In the genomic region with DNA sequence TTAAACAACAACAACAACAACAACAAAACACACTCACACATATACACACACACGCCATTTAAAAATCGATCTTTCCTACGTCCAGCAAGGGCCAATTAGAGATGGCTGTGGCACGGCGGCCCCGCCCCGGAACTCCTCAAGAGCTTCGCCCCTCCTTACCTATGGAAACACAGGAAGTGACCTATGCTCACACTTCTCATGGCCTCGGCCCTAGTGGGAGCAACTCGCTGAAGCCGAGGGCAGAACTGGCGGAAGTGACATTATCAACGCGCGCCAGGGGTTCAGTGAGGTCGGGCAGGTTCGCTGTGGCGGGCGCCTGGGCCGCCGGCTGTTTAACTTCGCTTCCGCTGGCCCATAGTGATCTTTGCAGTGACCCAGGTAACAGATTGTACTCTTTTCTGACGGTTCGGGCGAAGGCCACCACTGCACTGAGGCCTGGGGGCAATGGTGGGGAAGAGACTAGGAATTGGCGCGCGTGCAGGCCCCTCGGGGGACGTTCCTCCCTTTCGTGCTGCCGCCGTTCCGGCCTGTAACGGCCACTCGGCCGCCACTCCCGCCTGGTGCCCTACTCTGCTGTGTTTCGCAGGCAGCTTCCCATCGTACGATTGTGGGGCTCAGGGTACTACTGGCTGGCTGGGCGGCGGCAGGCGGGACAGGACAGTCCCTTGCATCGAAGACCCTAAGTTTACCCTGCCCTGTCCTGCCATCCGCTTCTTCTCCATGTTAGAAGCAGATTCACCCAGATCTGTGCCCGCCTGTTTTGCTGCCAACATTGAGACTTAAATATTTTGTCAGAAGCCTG, we compare ENCODE assay signal across 1 cellular context.
TF ChIP-seq lines count a peak whose summit lies in the region.

A gene (plus strand): TSS at position 284 of the 802 bp plus-strand sequence. CDS start 2,661 bp downstream, outside the sequence.

TF ChIP-seq in HepG2, 621 proteins besides CTCF, POLR2A, EP300 and RAD21 (continued from another document and continues in another):
- TF ChIP-seq NR2C2 (CRISPR knock-in tag; IDR thresholded peaks at IDR 0.05; ENCODE audit: borderline replicate concordance) (peak; percentile 98), MIER2 (CRISPR knock-in tag; IDR thresholded peaks at IDR 0.05) (peak; percentile 79), TGIF2 (CRISPR knock-in tag; IDR thresholded peaks at IDR 0.05) (no peak), KAT8 (CRISPR knock-in tag; IDR thresholded peaks at IDR 0.05) (peak; percentile 100), PHF20 (CRISPR knock-in tag; IDR thresholded peaks at IDR 0.05) (peak; percentile 99), KLF13 (CRISPR knock-in tag; IDR thresholded peaks at IDR 0.05) (0 out of 2 replicates have a peak, but pooled peaks have one; percentile 79), GATAD1 (CRISPR knock-in tag; IDR thresholded peaks at IDR 0.05) (peak; percentile 100), ZNF605 (CRISPR knock-in tag; IDR thresholded peaks at IDR 0.05) (peak; percentile 96), ZNF879 (CRISPR knock-in tag; IDR thresholded peaks at IDR 0.05) (0 out of 2 replicates have a peak, but pooled peaks have one; percentile 91), ELF4 (CRISPR knock-in tag; IDR thresholded peaks at IDR 0.05; ENCODE audit: borderline replicate concordance) (peak; percentile 90), KDM3A (CRISPR knock-in tag; IDR thresholded peaks at IDR 0.05; ENCODE audit: low read depth) (peak; percentile 78; the same call in 1 of the 2 replicates), ATAD3A (CRISPR knock-in tag; IDR thresholded peaks at IDR 0.05) (no peak), ZNF234 (CRISPR knock-in tag; conservative IDR thresholded peaks at IDR 0.05) (no peak), KLF11 (CRISPR knock-in tag; IDR thresholded peaks at IDR 0.05) (peak; percentile 45), ZNF7 (CRISPR knock-in tag; IDR thresholded peaks at IDR 0.05) (no peak), ZNF720 (CRISPR knock-in tag; IDR thresholded peaks at IDR 0.05) (no peak), CREB1 (IDR thresholded peaks at IDR 0.05) (peak; percentile 98), CREB1 (CRISPR knock-in tag; IDR thresholded peaks at IDR 0.05) (peak; percentile 100), SP5 (CRISPR knock-in tag; IDR thresholded peaks at IDR 0.05; ENCODE audit: borderline replicate concordance, low read depth) (peak; percentile 48; the same call in 1 of the 2 replicates), ZNF616 (CRISPR knock-in tag; IDR thresholded peaks at IDR 0.05; ENCODE audit: low read depth) (0 out of 2 replicates have a peak, but pooled peaks have one; percentile 62), RXRB (CRISPR knock-in tag; IDR thresholded peaks at IDR 0.05; ENCODE audit: borderline replicate concordance) (peak; percentile 97), ZNF224 (CRISPR knock-in tag; IDR thresholded peaks at IDR 0.05) (peak; percentile 64; the same call in 1 of the 2 replicates), NR3C1 (CRISPR knock-in tag; IDR thresholded peaks at IDR 0.05) (no peak), ZBTB3 (CRISPR knock-in tag; IDR thresholded peaks at IDR 0.05; ENCODE audit: borderline replicate concordance, low read depth) (peak; percentile 96), SRSF9 (IDR thresholded peaks at IDR 0.05; ENCODE audit: borderline replicate concordance, insufficient read depth, low read depth, low read length, poor library complexity, severe bottlenecking) (no peak), ZNF256 (CRISPR knock-in tag; conservative IDR thresholded peaks at IDR 0.05) (no peak; the same call in 1 of the 2 replicates), ZFP37 (CRISPR knock-in tag; IDR thresholded peaks at IDR 0.05; ENCODE audit: borderline replicate concordance) (peak; percentile 62; the same call in 1 of the 2 replicates), STAT5B (CRISPR knock-in tag; IDR thresholded peaks at IDR 0.05) (no peak), BHLHE40 (IDR thresholded peaks at IDR 0.05; ENCODE audit: low read length) (peak; percentile 67), TOE1 (CRISPR knock-in tag; IDR thresholded peaks at IDR 0.05) (no peak), NFYC (CRISPR knock-in tag; IDR thresholded peaks at IDR 0.05) (peak; percentile 86), HMG20B (CRISPR knock-in tag; conservative IDR thresholded peaks at IDR 0.05) (no peak), ZNF558 (CRISPR knock-in tag; IDR thresholded peaks at IDR 0.05; ENCODE audit: borderline replicate concordance) (no peak), ZSCAN31 (CRISPR knock-in tag; IDR thresholded peaks at IDR 0.05; ENCODE audit: low read depth) (no peak), FOXP1 (IDR thresholded peaks at IDR 0.05) (peak; percentile 99), FOXP1 (CRISPR knock-in tag; IDR thresholded peaks at IDR 0.05) (peak; percentile 91), ELF3 (CRISPR knock-in tag; IDR thresholded peaks at IDR 0.05) (peak; percentile 74), ZNF230 (CRISPR knock-in tag; IDR thresholded peaks at IDR 0.05) (peak; percentile 93), REXO4 (CRISPR knock-in tag; IDR thresholded peaks at IDR 0.05; ENCODE audit: borderline replicate concordance) (no peak), HIVEP1 (CRISPR knock-in tag; IDR thresholded peaks at IDR 0.05) (0 out of 2 replicates have a peak, but pooled peaks have one; percentile 37), U2AF1 (optimal IDR thresholded peaks at IDR 0.05; ENCODE audit: low read depth, low read length) (peak; percentile 47), CHD2 (IDR thresholded peaks at IDR 0.05; ENCODE audit: low read depth, low read length) (peak; percentile 67; the same call in 1 of the 2 replicates), BRCA1 (CRISPR knock-in tag; IDR thresholded peaks at IDR 0.05) (peak; percentile 68; the same call in 1 of the 2 replicates), ETV6 (CRISPR knock-in tag; conservative IDR thresholded peaks at IDR 0.05) (no peak), JARID2 (CRISPR knock-in tag; IDR thresholded peaks at IDR 0.05; ENCODE audit: insufficient replicate concordance) (no peak), ZNF180 (CRISPR knock-in tag; IDR thresholded peaks at IDR 0.05; ENCODE audit: borderline replicate concordance, low read depth) (no peak), KLF6 (CRISPR knock-in tag; IDR thresholded peaks at IDR 0.05) (peak; percentile 90), ZNF790 (CRISPR knock-in tag; IDR thresholded peaks at IDR 0.05; ENCODE audit: borderline replicate concordance) (peak; percentile 53; the same call in 1 of the 2 replicates), ZMYM3 (CRISPR knock-in tag; IDR thresholded peaks at IDR 0.05) (no peak), DNMT1 (CRISPR knock-in tag; IDR thresholded peaks at IDR 0.05) (no peak), MAFF (IDR thresholded peaks at IDR 0.05; ENCODE audit: low read depth, low read length) (no peak), HDAC1 (CRISPR knock-in tag; IDR thresholded peaks at IDR 0.05) (peak; percentile 97), MED8 (CRISPR knock-in tag; IDR thresholded peaks at IDR 0.05; ENCODE audit: insufficient replicate concordance) (no peak), ZNF34 (CRISPR knock-in tag; IDR thresholded peaks at IDR 0.05; ENCODE audit: borderline replicate concordance) (no peak)
- TF ChIP-seq, protein P1, sequence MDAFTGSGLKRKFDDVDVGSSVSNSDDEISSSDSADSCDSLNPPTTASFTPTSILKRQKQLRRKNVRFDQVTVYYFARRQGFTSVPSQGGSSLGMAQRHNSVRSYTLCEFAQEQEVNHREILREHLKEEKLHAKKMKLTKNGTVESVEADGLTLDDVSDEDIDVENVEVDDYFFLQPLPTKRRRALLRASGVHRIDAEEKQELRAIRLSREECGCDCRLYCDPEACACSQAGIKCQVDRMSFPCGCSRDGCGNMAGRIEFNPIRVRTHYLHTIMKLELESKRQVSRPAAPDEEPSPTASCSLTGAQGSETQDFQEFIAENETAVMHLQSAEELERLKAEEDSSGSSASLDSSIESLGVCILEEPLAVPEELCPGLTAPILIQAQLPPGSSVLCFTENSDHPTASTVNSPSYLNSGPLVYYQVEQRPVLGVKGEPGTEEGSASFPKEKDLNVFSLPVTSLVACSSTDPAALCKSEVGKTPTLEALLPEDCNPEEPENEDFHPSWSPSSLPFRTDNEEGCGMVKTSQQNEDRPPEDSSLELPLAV (CRISPR knock-in tag; conservative IDR thresholded peaks at IDR 0.05; ENCODE audit: low read depth): no peak
- TF ChIP-seq, protein P2, sequence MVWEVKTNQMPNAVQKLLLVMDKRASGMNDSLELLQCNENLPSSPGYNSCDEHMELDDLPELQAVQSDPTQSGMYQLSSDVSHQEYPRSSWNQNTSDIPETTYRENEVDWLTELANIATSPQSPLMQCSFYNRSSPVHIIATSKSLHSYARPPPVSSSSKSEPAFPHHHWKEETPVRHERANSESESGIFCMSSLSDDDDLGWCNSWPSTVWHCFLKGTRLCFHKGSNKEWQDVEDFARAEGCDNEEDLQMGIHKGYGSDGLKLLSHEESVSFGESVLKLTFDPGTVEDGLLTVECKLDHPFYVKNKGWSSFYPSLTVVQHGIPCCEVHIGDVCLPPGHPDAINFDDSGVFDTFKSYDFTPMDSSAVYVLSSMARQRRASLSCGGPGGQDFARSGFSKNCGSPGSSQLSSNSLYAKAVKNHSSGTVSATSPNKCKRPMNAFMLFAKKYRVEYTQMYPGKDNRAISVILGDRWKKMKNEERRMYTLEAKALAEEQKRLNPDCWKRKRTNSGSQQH (CRISPR knock-in tag; IDR thresholded peaks at IDR 0.05; ENCODE audit: low read depth): peak; percentile 93
- TF ChIP-seq, protein P3, sequence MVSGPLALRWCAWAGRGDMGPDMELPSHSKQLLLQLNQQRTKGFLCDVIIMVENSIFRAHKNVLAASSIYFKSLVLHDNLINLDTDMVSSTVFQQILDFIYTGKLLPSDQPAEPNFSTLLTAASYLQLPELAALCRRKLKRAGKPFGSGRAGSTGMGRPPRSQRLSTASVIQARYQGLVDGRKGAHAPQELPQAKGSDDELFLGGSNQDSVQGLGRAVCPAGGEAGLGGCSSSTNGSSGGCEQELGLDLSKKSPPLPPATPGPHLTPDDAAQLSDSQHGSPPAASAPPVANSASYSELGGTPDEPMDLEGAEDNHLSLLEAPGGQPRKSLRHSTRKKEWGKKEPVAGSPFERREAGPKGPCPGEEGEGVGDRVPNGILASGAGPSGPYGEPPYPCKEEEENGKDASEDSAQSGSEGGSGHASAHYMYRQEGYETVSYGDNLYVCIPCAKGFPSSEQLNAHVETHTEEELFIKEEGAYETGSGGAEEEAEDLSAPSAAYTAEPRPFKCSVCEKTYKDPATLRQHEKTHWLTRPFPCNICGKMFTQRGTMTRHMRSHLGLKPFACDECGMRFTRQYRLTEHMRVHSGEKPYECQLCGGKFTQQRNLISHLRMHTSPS (CRISPR knock-in tag; IDR thresholded peaks at IDR 0.05; ENCODE audit: low read depth): no peak
- TF ChIP-seq, protein P4, sequence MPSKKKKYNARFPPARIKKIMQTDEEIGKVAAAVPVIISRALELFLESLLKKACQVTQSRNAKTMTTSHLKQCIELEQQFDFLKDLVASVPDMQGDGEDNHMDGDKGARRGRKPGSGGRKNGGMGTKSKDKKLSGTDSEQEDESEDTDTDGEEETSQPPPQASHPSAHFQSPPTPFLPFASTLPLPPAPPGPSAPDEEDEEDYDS (CRISPR knock-in tag; IDR thresholded peaks at IDR 0.05): peak; percentile 77
- TF ChIP-seq, protein P5, sequence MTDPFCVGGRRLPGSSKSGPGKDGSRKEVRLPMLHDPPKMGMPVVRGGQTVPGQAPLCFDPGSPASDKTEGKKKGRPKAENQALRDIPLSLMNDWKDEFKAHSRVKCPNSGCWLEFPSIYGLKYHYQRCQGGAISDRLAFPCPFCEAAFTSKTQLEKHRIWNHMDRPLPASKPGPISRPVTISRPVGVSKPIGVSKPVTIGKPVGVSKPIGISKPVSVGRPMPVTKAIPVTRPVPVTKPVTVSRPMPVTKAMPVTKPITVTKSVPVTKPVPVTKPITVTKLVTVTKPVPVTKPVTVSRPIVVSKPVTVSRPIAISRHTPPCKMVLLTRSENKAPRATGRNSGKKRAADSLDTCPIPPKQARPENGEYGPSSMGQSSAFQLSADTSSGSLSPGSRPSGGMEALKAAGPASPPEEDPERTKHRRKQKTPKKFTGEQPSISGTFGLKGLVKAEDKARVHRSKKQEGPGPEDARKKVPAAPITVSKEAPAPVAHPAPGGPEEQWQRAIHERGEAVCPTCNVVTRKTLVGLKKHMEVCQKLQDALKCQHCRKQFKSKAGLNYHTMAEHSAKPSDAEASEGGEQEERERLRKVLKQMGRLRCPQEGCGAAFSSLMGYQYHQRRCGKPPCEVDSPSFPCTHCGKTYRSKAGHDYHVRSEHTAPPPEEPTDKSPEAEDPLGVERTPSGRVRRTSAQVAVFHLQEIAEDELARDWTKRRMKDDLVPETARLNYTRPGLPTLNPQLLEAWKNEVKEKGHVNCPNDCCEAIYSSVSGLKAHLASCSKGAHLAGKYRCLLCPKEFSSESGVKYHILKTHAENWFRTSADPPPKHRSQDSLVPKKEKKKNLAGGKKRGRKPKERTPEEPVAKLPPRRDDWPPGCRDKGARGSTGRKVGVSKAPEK (CRISPR knock-in tag; IDR thresholded peaks at IDR 0.05; ENCODE audit: borderline replicate concordance): no peak
- TF ChIP-seq, protein P6, sequence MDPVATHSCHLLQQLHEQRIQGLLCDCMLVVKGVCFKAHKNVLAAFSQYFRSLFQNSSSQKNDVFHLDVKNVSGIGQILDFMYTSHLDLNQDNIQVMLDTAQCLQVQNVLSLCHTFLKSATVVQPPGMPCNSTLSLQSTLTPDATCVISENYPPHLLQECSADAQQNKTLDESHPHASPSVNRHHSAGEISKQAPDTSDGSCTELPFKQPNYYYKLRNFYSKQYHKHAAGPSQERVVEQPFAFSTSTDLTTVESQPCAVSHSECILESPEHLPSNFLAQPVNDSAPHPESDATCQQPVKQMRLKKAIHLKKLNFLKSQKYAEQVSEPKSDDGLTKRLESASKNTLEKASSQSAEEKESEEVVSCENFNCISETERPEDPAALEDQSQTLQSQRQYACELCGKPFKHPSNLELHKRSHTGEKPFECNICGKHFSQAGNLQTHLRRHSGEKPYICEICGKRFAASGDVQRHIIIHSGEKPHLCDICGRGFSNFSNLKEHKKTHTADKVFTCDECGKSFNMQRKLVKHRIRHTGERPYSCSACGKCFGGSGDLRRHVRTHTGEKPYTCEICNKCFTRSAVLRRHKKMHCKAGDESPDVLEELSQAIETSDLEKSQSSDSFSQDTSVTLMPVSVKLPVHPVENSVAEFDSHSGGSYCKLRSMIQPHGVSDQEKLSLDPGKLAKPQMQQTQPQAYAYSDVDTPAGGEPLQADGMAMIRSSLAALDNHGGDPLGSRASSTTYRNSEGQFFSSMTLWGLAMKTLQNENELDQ (CRISPR knock-in tag; IDR thresholded peaks at IDR 0.05; ENCODE audit: borderline replicate concordance): no peak
- TF ChIP-seq, protein P7, sequence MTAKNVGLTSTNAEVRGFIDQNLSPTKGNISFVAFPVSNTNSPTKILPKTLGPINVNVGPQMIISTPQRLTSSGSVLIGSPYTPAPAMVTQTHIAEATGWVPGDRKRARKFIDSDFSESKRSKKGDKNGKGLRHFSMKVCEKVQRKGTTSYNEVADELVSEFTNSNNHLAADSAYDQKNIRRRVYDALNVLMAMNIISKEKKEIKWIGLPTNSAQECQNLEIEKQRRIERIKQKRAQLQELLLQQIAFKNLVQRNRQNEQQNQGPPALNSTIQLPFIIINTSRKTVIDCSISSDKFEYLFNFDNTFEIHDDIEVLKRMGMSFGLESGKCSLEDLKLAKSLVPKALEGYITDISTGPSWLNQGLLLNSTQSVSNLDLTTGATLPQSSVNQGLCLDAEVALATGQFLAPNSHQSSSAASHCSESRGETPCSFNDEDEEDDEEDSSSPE (CRISPR knock-in tag; IDR thresholded peaks at IDR 0.05): peak; percentile 91
- TF ChIP-seq, protein P8, sequence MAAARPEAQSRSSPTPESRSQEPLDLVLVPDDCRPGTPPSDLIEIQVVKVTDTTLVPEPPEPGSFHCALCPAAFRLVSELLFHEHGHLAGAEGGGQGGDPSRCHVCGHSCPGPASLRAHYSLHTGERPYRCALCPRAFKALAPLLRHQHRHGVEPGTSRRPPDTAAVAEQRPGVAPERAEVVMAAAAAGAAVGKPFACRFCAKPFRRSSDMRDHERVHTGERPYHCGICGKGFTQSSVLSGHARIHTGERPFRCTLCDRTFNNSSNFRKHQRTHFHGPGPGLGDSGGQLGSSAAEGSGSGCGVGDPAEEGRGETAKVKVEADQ (CRISPR knock-in tag; IDR thresholded peaks at IDR 0.05; ENCODE audit: borderline replicate concordance): peak; percentile 80
